ENCODE assay signal across 21 cellular contexts in genomic region chr6:157500022-157500421, GRCh38.
"Had no signal": no experiment of that assay in that cellular context is flagged by ENCODE, and none has a peak within 500 bp of the region (broad histone marks: within the 10 kb centered on the region; RNA-seq: fewer than 3 reads in every experiment).

No MANE protein-coding gene starts in this region.

- H3K4me1 Mint-ChIP-seq: neural crest cell had no signal

- H3K36me3 ChIP-seq: esophagus muscularis mucosa, gastrocnemius medialis, heart right ventricle, ovary, right atrium auricular region, stomach, thoracic aorta, transverse colon had no signal

- H3K9me3 ChIP-seq: gastrocnemius medialis, ovary, right atrium auricular region, thoracic aorta had no signal

- ATAC-seq: gastrocnemius medialis; heart right ventricle; mucosa of descending colon; naive thymus-derived CD8-positive, alpha-beta T cell had no signal

- H3K27ac ChIP-seq: dorsolateral prefrontal cortex, epithelial cell of prostate, esophagus muscularis mucosa, gastrocnemius medialis, ovary, right atrium auricular region, stomach, thoracic aorta, transverse colon had no signal

- H3K27me3 ChIP-seq: dorsolateral prefrontal cortex, esophagus muscularis mucosa, gastrocnemius medialis, heart right ventricle, ovary, right atrium auricular region, stomach, transverse colon had no signal

- DNase-seq: cortex of kidney; dorsolateral prefrontal cortex; effector CD8-positive, alpha-beta T cell; gastrocnemius medialis; heart right ventricle; hypothalamus; kidney glomerular epithelial cell; mammary epithelial cell; mucosa of descending colon; naive thymus-derived CD8-positive, alpha-beta T cell; ovary; small intestine; stimulated activated CD4-positive, alpha-beta T cell treated with anti-CD3 and anti-CD28 coated beads, Interleukin-12 subunit alpha, Interleukin-12 subunit beta, amount 100 ng/mL, for 4 hours; stomach; substantia nigra; transverse colon had no signal

- H3K4me3 ChIP-seq: dorsolateral prefrontal cortex, esophagus muscularis mucosa, gastrocnemius medialis, heart right ventricle, mucosa of descending colon, ovary, right atrium auricular region, stomach, thoracic aorta, transverse colon had no signal

- H3K4me3 Mint-ChIP-seq: naive thymus-derived CD8-positive, alpha-beta T cell; neural crest cell had no signal

- H3K4me1 ChIP-seq: gastrocnemius medialis, transverse colon had no signal
